19 cellular contexts compared by ENCODE assay signal in the genomic region with DNA sequence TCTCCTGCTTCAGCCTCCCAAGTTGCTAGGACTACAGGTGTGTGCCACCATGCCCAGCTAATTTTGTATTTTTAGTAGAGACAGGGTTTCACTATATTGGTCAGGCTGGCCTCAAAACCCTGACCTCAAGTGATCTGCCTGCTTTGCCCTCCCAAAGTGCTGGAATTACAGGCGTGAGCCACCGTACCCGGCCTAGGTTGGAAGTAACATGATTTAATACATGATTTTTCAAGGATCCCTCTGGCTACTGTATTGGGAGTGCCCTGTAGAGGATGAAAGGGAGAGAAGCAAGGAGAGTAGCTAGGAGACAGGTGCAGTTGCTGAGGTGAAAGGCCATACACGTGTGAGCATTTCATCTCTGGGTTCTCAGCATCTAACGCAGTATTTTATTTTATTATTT. TPM values are rescaled to one million over a fixed set of nuclear protein-coding genes. Genes with fewer than 3 reads are reported as not detected.
DNase-seq lines count a peak whose midpoint lies in the region; ATAC-seq and TF ChIP-seq lines count a peak whose summit lies in the region.
"Had no signal": no experiment of that assay in that cellular context is flagged by ENCODE, and none has a peak within 500 bp of the region (broad histone marks: within the 10 kb centered on the region; RNA-seq: fewer than 3 reads in every experiment).

No MANE protein-coding gene starts in this region.

- TF ChIP-seq CTCF in DOHH2 (IDR thresholded peaks at IDR 0.05; ENCODE audit: low read depth, low read length, poor library complexity, severe bottlenecking): no peak
- no peak for TF ChIP-seq CTCF in OCI-LY1 (IDR thresholded peaks at IDR 0.05; ENCODE audit: low read length)

- H3K27me3 ChIP-seq in DOHH2 (ENCODE audit: control insufficient read depth, low read length): no peaks in the 10 kb centered on the region
- no peaks in the 10 kb centered on the region for H3K27me3 ChIP-seq in OCI-LY1 (ENCODE audit: insufficient read depth, low read length)
- H3K27me3 ChIP-seq: SJSA1 had no signal

- H4K20me1 ChIP-seq in DOHH2 (ENCODE audit: control insufficient read depth, insufficient read depth, low read depth, low read length) (peaks cover 9% of the 10 kb centered on the region; the same call in 1 of the 2 replicates), OCI-LY1 (ENCODE audit: insufficient read depth, low read length) (no peaks in the 10 kb centered on the region)

- H3K36me3 ChIP-seq in DOHH2 (ENCODE audit: control insufficient read depth, low read length) (peaks cover 26% of the 10 kb centered on the region), OCI-LY1 (ENCODE audit: insufficient read depth, low read length) (peaks cover 22% of the 10 kb centered on the region)
- H3K36me3 ChIP-seq: SJSA1 had no signal

- H3K4me1 Mint-ChIP-seq in activated T-cell treated with anti-CD3 and anti-CD28 coated beads, Interleukin-2, amount 50 U/mL, for 24 hours (ENCODE audit: low read depth): peaks cover 52% of the 10 kb centered on the region
- peaks cover 43% of the 10 kb centered on the region for H3K4me1 Mint-ChIP-seq in activated T-cell treated with anti-CD3 and anti-CD28 coated beads, Interleukin-2, amount 50 U/mL, for 4 hours (ENCODE audit: low read depth)
- H3K4me1 Mint-ChIP-seq in activated T-helper 17 cell treated with anti-CD3 and anti-CD28 coated beads, Interleukin-2, amount 50 U/mL, for 72 hours: peaks cover 34% of the 10 kb centered on the region

- H3K9me3 ChIP-seq in DOHH2 (ENCODE audit: control insufficient read depth, insufficient read depth, low read length) (no peaks in the 10 kb centered on the region), OCI-LY1 (ENCODE audit: low read length) (no peaks in the 10 kb centered on the region)
- H3K9me3 ChIP-seq: SJSA1 had no signal

- peaks cover 19% of the 10 kb centered on the region for H3F3A ChIP-seq in DOHH2 (ENCODE audit: control insufficient read depth, insufficient read depth)
- H3F3A ChIP-seq in OCI-LY1 (ENCODE audit: insufficient read depth, low read length): 0 out of 2 replicates have a peak, but pooled peaks cover 4% of the 10 kb centered on the region

- no peak for DNase-seq in activated T-cell treated with anti-CD3 and anti-CD28 coated beads, Interleukin-2, amount 50 U/mL, for 24 hours
- no peak for DNase-seq in activated T-cell treated with anti-CD3 and anti-CD28 coated beads, Interleukin-2, amount 50 U/mL, for 4 hours
- DNase-seq in pons (ENCODE audit: low spot score) (no peak), DMS114 treated with DMSO at 0.1 percent for 48 hours (lab: John Stamatoyannopoulos, UW; ENCODE audit: unreplicated experiment) (no peak)
- DNase-seq: ACHN, DMS79 treated with DMSO at 0.1 percent for 48 hours, H9, IMR-90, Karpas-422, NCI-H1436, NCI-H1930, NCI-H226, NCI-H524 treated with DMSO at 0.1 percent for 48 hours had no signal

- H3K27ac ChIP-seq in DOHH2 (ENCODE audit: low read depth, low read length) (peak overlapping the region; percentile 41), OCI-LY1 (ENCODE audit: low read depth, low read length, poor library complexity, severe bottlenecking) (peak overlapping the region; percentile 100)
- H3K27ac ChIP-seq: C4-2B, SJSA1 had no signal

- ATAC-seq in activated T-cell treated with anti-CD3 and anti-CD28 coated beads, Interleukin-2, amount 50 U/mL, for 4 hours: no peak
- no peak for ATAC-seq in activated T-helper 17 cell treated with anti-CD3 and anti-CD28 coated beads, Interleukin-2, amount 50 U/mL, for 72 hours (replicated peaks)
- no peak for ATAC-seq in GM19035 (IDR thresholded peaks at IDR 0.05; ENCODE audit: unreplicated experiment)

- H3K27me3 Mint-ChIP-seq in activated T-cell treated with anti-CD3 and anti-CD28 coated beads, Interleukin-2, amount 50 U/mL, for 24 hours: no peaks in the 10 kb centered on the region
- no peaks in the 10 kb centered on the region for H3K27me3 Mint-ChIP-seq in activated T-cell treated with anti-CD3 and anti-CD28 coated beads, Interleukin-2, amount 50 U/mL, for 4 hours (ENCODE audit: low read depth)
- no peaks in the 10 kb centered on the region for H3K27me3 Mint-ChIP-seq in activated T-helper 17 cell treated with anti-CD3 and anti-CD28 coated beads, Interleukin-2, amount 50 U/mL, for 72 hours

- H3K4me3 ChIP-seq in DOHH2 (ENCODE audit: low read length): peak overlapping the region; percentile 33; the same call in 1 of the 2 replicates
- H3K4me3 ChIP-seq in OCI-LY1 (ENCODE audit: low read depth, low read length, poor library complexity, severe bottlenecking): no peak overlapping the region
- H3K4me3 ChIP-seq: SJSA1 had no signal

- H3K4me1 ChIP-seq in DOHH2 (ENCODE audit: control insufficient read depth, low read length): peaks cover 54% of the 10 kb centered on the region
- peaks cover 45% of the 10 kb centered on the region for H3K4me1 ChIP-seq in OCI-LY1 (ENCODE audit: insufficient read depth, low read length, severe bottlenecking)

- H3K4me2 ChIP-seq in DOHH2 (ENCODE audit: low read length) (peak overlapping the region; percentile 54), OCI-LY1 (ENCODE audit: low read length) (no peak overlapping the region)

- no peak overlapping the region; the same call in 1 of the 2 replicates for H3K9ac ChIP-seq in OCI-LY1 (ENCODE audit: low read length)

- peaks cover 32% of the 10 kb centered on the region for H3K36me3 Mint-ChIP-seq in activated T-cell treated with anti-CD3 and anti-CD28 coated beads, Interleukin-2, amount 50 U/mL, for 24 hours (ENCODE audit: low read depth)
- H3K36me3 Mint-ChIP-seq in activated T-cell treated with anti-CD3 and anti-CD28 coated beads, Interleukin-2, amount 50 U/mL, for 4 hours (ENCODE audit: insufficient read depth): peaks cover 9% of the 10 kb centered on the region
- H3K36me3 Mint-ChIP-seq in activated T-helper 17 cell treated with anti-CD3 and anti-CD28 coated beads, Interleukin-2, amount 50 U/mL, for 72 hours (ENCODE audit: low read depth): peaks cover 24% of the 10 kb centered on the region

- no peak overlapping the region for H3K4me3 Mint-ChIP-seq in activated T-cell treated with anti-CD3 and anti-CD28 coated beads, Interleukin-2, amount 50 U/mL, for 24 hours
- no peak overlapping the region for H3K4me3 Mint-ChIP-seq in activated T-cell treated with anti-CD3 and anti-CD28 coated beads, Interleukin-2, amount 50 U/mL, for 4 hours
- peak overlapping the region; percentile 67 for H3K4me3 Mint-ChIP-seq in activated T-helper 17 cell treated with anti-CD3 and anti-CD28 coated beads, Interleukin-2, amount 50 U/mL, for 72 hours
- H3K4me3 Mint-ChIP-seq: H9 had no signal

- H3K79me2 ChIP-seq in DOHH2 (ENCODE audit: control insufficient read depth, low read length) (peaks cover 58% of the 10 kb centered on the region), OCI-LY1 (ENCODE audit: insufficient read depth, low read length) (peaks cover 33% of the 10 kb centered on the region)

- peak overlapping the region; percentile 96 for H3K27ac Mint-ChIP-seq in activated T-cell treated with anti-CD3 and anti-CD28 coated beads, Interleukin-2, amount 50 U/mL, for 24 hours
- H3K27ac Mint-ChIP-seq in activated T-helper 17 cell treated with anti-CD3 and anti-CD28 coated beads, Interleukin-2, amount 50 U/mL, for 72 hours: peak overlapping the region; percentile 71
- H3K27ac Mint-ChIP-seq: H9 had no signal

- no peaks in the 10 kb centered on the region for H3K9me2 ChIP-seq in DOHH2 (replicated peaks; ENCODE audit: control insufficient read depth, low read length)
- H3K9me2 ChIP-seq in OCI-LY1 (ENCODE audit: low read depth, low read length): no peaks in the 10 kb centered on the region

- peaks cover 2% of the 10 kb centered on the region for H3K9me3 Mint-ChIP-seq in activated T-cell treated with anti-CD3 and anti-CD28 coated beads, Interleukin-2, amount 50 U/mL, for 24 hours
- no peaks in the 10 kb centered on the region for H3K9me3 Mint-ChIP-seq in activated T-cell treated with anti-CD3 and anti-CD28 coated beads, Interleukin-2, amount 50 U/mL, for 4 hours
- no peaks in the 10 kb centered on the region for H3K9me3 Mint-ChIP-seq in activated T-helper 17 cell treated with anti-CD3 and anti-CD28 coated beads, Interleukin-2, amount 50 U/mL, for 72 hours
- H3K9me3 Mint-ChIP-seq: H9 had no signal

- no peak overlapping the region for H2AFZ ChIP-seq in OCI-LY1 (ENCODE audit: low read length)

RNA-seq across cellular contexts. Expression of a gene that starts 2.6 kb away (rescaled TPM):
- total RNA-seq in activated T-cell treated with anti-CD3 and anti-CD28 coated beads, Interleukin-2, amount 50 U/mL, for 4 hours: 100 to 1,000 TPM; 103 to 121 (median 118) TPM
- 10 to 100 TPM; 55.4 to 64.2 TPM for total RNA-seq in activated T-helper 17 cell treated with anti-CD3 and anti-CD28 coated beads, Interleukin-2, amount 50 U/mL, for 72 hours
